Comparison of ENCODE assay signal across 8 cellular contexts in the genomic region with DNA sequence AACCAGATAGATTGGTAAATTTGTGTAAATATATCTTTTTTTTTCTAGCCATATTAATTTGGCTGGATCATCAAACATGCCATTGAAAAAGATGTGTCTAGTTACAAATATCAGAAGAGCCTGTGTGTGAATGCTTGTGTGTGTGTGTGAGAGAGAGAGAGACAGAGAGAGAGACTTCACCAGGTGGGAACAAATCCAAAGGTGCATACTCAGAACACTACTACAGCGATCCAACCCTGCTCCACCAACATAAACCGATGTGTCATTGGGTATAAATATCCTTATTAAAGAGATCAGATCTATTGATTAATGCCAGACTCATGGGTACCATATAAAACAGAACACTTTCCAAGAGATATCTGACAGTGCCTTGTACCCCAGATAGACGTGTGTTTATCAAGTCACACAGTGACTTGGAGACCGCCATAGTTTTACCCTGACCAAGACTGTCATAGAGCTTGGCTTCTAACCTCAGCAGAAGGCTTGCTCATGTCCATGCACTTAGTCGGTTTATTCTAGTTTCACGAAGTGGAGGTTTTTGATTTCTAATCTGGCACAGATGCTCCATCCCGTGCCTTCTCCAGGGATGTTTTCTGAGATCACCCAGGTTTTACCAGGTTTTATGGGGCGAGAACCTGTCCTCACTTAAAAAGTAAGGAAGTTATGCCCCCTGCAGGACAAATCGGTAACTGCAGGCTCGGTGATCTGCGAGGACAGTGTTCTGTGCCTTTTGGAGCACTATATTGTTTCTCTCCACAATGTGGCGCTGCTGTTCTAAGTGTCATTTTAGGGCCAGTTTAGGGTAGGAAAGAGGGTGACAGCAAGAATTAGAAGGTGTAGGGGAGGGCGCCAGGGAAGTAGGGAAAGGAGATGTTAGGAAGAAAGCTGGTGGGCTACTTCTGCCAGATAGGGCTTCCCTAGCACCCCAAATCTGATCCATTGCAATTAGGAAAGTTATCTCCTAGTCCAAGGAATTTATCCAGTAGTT. TPM values are rescaled to one million over a fixed set of nuclear protein-coding genes. Genes with fewer than 3 reads are reported as not detected.
A peak's percentile ranks its signal among the peaks of the same experiment; 100 is the strongest.
DNase-seq lines count a peak whose midpoint lies in the region; ATAC-seq, FAIRE-seq and TF ChIP-seq lines count a peak whose summit lies in the region.

No MANE protein-coding gene starts in this region.

- H3K4me3 ChIP-seq in Loucy (ENCODE audit: low read length, poor library complexity, severe bottlenecking) (no peak overlapping the region), fibroblast of lung (replicated peaks in 1 of 4; ENCODE audit: control extremely low read depth in 1 of 4, insufficient read depth in 1 of 4, low read depth in 3 of 4, low read length in 4 of 4) (no peak overlapping the region)

- peak; percentile 70 for ATAC-seq in GM21717 (IDR thresholded peaks at IDR 0.05; ENCODE audit: unreplicated experiment)
- ATAC-seq in stimulated activated naive CD8-positive, alpha-beta T cell treated with anti-CD3 and anti-CD28 coated beads, Interleukin-15, Interleukin-2, amounts not matched to agents 100 U/mL and 50 U/mL, for 24 hours, result peak; percentile 97

- no peak overlapping the region for H3K27ac ChIP-seq in fibroblast of lung (ENCODE audit: insufficient read depth, low read length)

- H3K79me2 ChIP-seq in Loucy (ENCODE audit: insufficient read depth, low read length) (no peaks in the 10 kb centered on the region), fibroblast of lung (ENCODE audit: control insufficient read depth, insufficient read depth, low read length) (no peaks in the 10 kb centered on the region)

- peak; percentile 91 for FAIRE-seq in RCC 7860 (lab: Jason Lieb, UNC)

- peaks cover 4% of the 10 kb centered on the region for H3K4me1 Mint-ChIP-seq in activated T-cell treated with anti-CD3 and anti-CD28 coated beads, Interleukin-2, amount 50 U/mL, for 24 hours (ENCODE audit: low read depth)
- peaks cover 5% of the 10 kb centered on the region for H3K4me1 Mint-ChIP-seq in nephron progenitor cell

- H3K36me3 ChIP-seq in Loucy (ENCODE audit: insufficient read depth, low read length), result no peaks in the 10 kb centered on the region
- H3K36me3 ChIP-seq in fibroblast of lung (ENCODE audit: control insufficient read depth, insufficient read depth, low read length), result no peaks in the 10 kb centered on the region

- H4K20me1 ChIP-seq in Loucy (ENCODE audit: insufficient read depth, low read length, poor library complexity, severe bottlenecking), result no peaks in the 10 kb centered on the region
- no peaks in the 10 kb centered on the region for H4K20me1 ChIP-seq in fibroblast of lung (ENCODE audit: control insufficient read depth, extremely low read depth, insufficient read depth, low read length)

- no peaks in the 10 kb centered on the region for H3K9me3 ChIP-seq in Loucy (ENCODE audit: insufficient read depth, low read depth, low read length)
- H3K9me3 ChIP-seq in fibroblast of lung (ENCODE audit: control insufficient read depth, insufficient read depth, low read depth, low read length), result no peaks in the 10 kb centered on the region

- no peaks in the 10 kb centered on the region for H3K9me3 Mint-ChIP-seq in activated T-cell treated with anti-CD3 and anti-CD28 coated beads, Interleukin-2, amount 50 U/mL, for 24 hours
- H3K9me3 Mint-ChIP-seq in nephron progenitor cell, result no peaks in the 10 kb centered on the region

- H3K27me3 Mint-ChIP-seq in activated T-cell treated with anti-CD3 and anti-CD28 coated beads, Interleukin-2, amount 50 U/mL, for 24 hours, result no peaks in the 10 kb centered on the region
- H3K27me3 Mint-ChIP-seq in nephron progenitor cell (ENCODE audit: low read depth, poor library complexity), result no peaks in the 10 kb centered on the region

- no peaks in the 10 kb centered on the region for H3K36me3 Mint-ChIP-seq in activated T-cell treated with anti-CD3 and anti-CD28 coated beads, Interleukin-2, amount 50 U/mL, for 24 hours (ENCODE audit: low read depth)
- H3K36me3 Mint-ChIP-seq in nephron progenitor cell (ENCODE audit: low read depth), result no peaks in the 10 kb centered on the region

- no peak overlapping the region for H3K4me2 ChIP-seq in Loucy (ENCODE audit: low read depth, low read length, poor library complexity, severe bottlenecking)
- no peak overlapping the region for H3K4me2 ChIP-seq in fibroblast of lung (ENCODE audit: extremely low read depth, insufficient read depth, low read length)

- peak; percentile 100 for TF ChIP-seq CTCF in Loucy (conservative IDR thresholded peaks at IDR 0.05; ENCODE audit: low read length)
- TF ChIP-seq CTCF in fibroblast of lung (conservative IDR thresholded peaks at IDR 0.05 in 1 of 2, IDR thresholded peaks at IDR 0.05 in 1 of 2; ENCODE audit: low read depth in 1 of 2, low read length in 2 of 2), result peak; percentile 95 to 99
- peak; percentile 98 for TF ChIP-seq CTCF in nephron progenitor cell (IDR thresholded peaks at IDR 0.05)

- no peaks in the 10 kb centered on the region for H3F3A ChIP-seq in Loucy (ENCODE audit: low read depth)

- in situ Hi-C loops in Caki2 (cut with HindIII; ENCODE audit: low pct_unique_long_range_greater_than_20kb, low sequenced_read_pairs), result loop anchor here (25.0 kb wide), 1 partner anchor 96 kb away; a partner anchor contains a TSS

- H3K4me1 ChIP-seq in Loucy (ENCODE audit: insufficient read depth, low read length, poor library complexity, severe bottlenecking) (no peaks in the 10 kb centered on the region), fibroblast of lung (ENCODE audit: control insufficient read depth, extremely low read depth, insufficient read depth, low read length) (no peaks in the 10 kb centered on the region)

- H3K9me2 ChIP-seq in Loucy (replicated peaks; ENCODE audit: low read depth, low read length), result no peaks in the 10 kb centered on the region

- H2AFZ ChIP-seq in Loucy (ENCODE audit: low read length) (no peak overlapping the region), fibroblast of lung (ENCODE audit: low read length) (no peak overlapping the region)

- DNase-seq in Caki2 (ENCODE audit: low read depth) (peak; percentile 83), RCC 7860 (ENCODE audit: low spot score) (peak; percentile 81), fibroblast of lung (ENCODE audit: low read depth in 2 of 2) (peak; percentile 75 to 94), nephron progenitor cell (peak; percentile 98)
- peak; percentile 95 for DNase-seq in activated T-cell treated with anti-CD3 and anti-CD28 coated beads, Interleukin-2, amount 50 U/mL, for 24 hours
- DNase-seq in stimulated activated naive CD8-positive, alpha-beta T cell treated with anti-CD3 and anti-CD28 coated beads, Interleukin-15, Interleukin-2, amounts not matched to agents 100 U/mL and 50 U/mL, for 24 hours, result peak; percentile 97

- H3K9ac ChIP-seq in Loucy (ENCODE audit: low read depth, low read length, poor library complexity, severe bottlenecking) (no peak overlapping the region), fibroblast of lung (ENCODE audit: insufficient read depth, low read length) (no peak overlapping the region)

- H3K27ac Mint-ChIP-seq in activated T-cell treated with anti-CD3 and anti-CD28 coated beads, Interleukin-2, amount 50 U/mL, for 24 hours, result no peak overlapping the region
- H3K27ac Mint-ChIP-seq in nephron progenitor cell, result no peak overlapping the region

- H3K27me3 ChIP-seq in Loucy (ENCODE audit: insufficient read depth, low read length, poor library complexity, severe bottlenecking), result no peaks in the 10 kb centered on the region
- no peaks in the 10 kb centered on the region for H3K27me3 ChIP-seq in fibroblast of lung (ENCODE audit: control insufficient read depth, insufficient read depth, low read length)

- H3K4me3 Mint-ChIP-seq in activated T-cell treated with anti-CD3 and anti-CD28 coated beads, Interleukin-2, amount 50 U/mL, for 24 hours, result no peak overlapping the region
- no peak overlapping the region for H3K4me3 Mint-ChIP-seq in nephron progenitor cell

RNA-seq across cellular contexts. Expression of a gene that starts 29.3 kb away (rescaled TPM):
- total RNA-seq in Caki2 (2014; rRNA removed; shearing (Covaris generic); ENCODE audit: low replicate concordance), result not detected in 2 replicates
- total RNA-seq in fibroblast of lung, result not detected in 2 replicates
- not detected in 2 replicates for polyA plus RNA-seq in fibroblast of lung
- polyA plus RNA-seq in fibroblast of lung (2012), result not detected in 2 replicates
- not detected in 2 replicates for polyA minus RNA-seq in fibroblast of lung (ENCODE audit: low replicate concordance)
